Comparison of ENCODE assay signal across 8 cellular contexts in genomic region chr3:172106989-172107388, GRCh38.
A peak's percentile ranks its signal among the peaks of the same experiment; 100 is the strongest.
DNase-seq lines count a peak whose midpoint lies in the region; ATAC-seq, FAIRE-seq and TF ChIP-seq lines count a peak whose summit lies in the region.

No MANE protein-coding gene starts in this region.

- H3K36me3 ChIP-seq in lung (ENCODE audit: control insufficient read depth in 2 of 2, insufficient read depth in 2 of 2, low read length in 2 of 2): no peaks in the 10 kb centered on the region

- no peak overlapping the region for H3K4me3 ChIP-seq in lung

- no peaks in the 10 kb centered on the region for H3K9me3 ChIP-seq in lung (ENCODE audit: control insufficient read depth in 2 of 2, insufficient read depth in 1 of 2, low read length in 1 of 2)

- TF ChIP-seq CTCF in lung (IDR thresholded peaks at IDR 0.05; ENCODE audit: control extremely low read depth, extremely low read depth): no peak

- DNase-seq in GM12891 (ENCODE audit: insufficient read length, low spot score) (no peak), NOMO-1 treated with dmso at 0.1 percent for 144 hours (lab: John Stamatoyannopoulos, UW; ENCODE audit: unreplicated experiment) (peak; percentile 95), lung (ENCODE audit: low spot score) (peak; percentile 78), DMS79 treated with DMSO at 0.1 percent for 48 hours (lab: John Stamatoyannopoulos, UW) (no peak), cerebellar cortex (ENCODE audit: low spot score) (no peak)
- peak; percentile 47 for DNase-seq in activated T-cell treated with anti-CD3 and anti-CD28 coated beads, Interleukin-2, amount 50 U/mL, for 1 hour
- peak; percentile 41 to 46 for DNase-seq in stimulated activated CD8-positive, alpha-beta memory T cell treated with anti-CD3 and anti-CD28 coated beads, Interleukin-4, amount 100 ng/mL, for 4 hours (ENCODE audit: low read depth in 2 of 2, low spot score in 1 of 2)

- TF ChIP-seq POLR2A in GM12891 (IDR thresholded peaks at IDR 0.05; ENCODE audit: low read depth, low read length): no peak

- ATAC-seq in HG02678 (IDR thresholded peaks at IDR 0.05; ENCODE audit: unreplicated experiment) (peak; percentile 50), lung (ENCODE audit: insufficient read depth, low FRiP score) (peak; percentile 44)

- WGBS in lung, 2 donors: 24 to 43% methylated on average over 7 of the region's 7 CpGs

- H3K27ac ChIP-seq in lung (ENCODE audit: low read depth in 1 of 2, low read length in 1 of 2): no peak overlapping the region

- no peaks in the 10 kb centered on the region for H3K27me3 ChIP-seq in lung (ENCODE audit: control insufficient read depth, insufficient read depth)

- peak; percentile 20 for FAIRE-seq in GM12891 (lab: Jason Lieb, UNC)

- peaks cover 7 to 25% of the 10 kb centered on the region in 2 donors for H3K4me1 ChIP-seq in lung (ENCODE audit: control insufficient read depth in 2 of 2, insufficient read depth in 2 of 2, low read length in 2 of 2)

TF ChIP-seq in GM12891, 5 proteins besides CTCF, POLR2A, EP300 and RAD21:
- TF ChIP-seq POLR2AphosphoS5 (IDR thresholded peaks at IDR 0.05; ENCODE audit: low read depth, low read length) (no peak), POU2F2 (IDR thresholded peaks at IDR 0.05; ENCODE audit: low read depth, low read length) (no peak), TAF1 (IDR thresholded peaks at IDR 0.05; ENCODE audit: low read depth, low read length) (no peak), SPI1 (IDR thresholded peaks at IDR 0.05; ENCODE audit: low read depth, low read length) (no peak), PAX5 (IDR thresholded peaks at IDR 0.05; ENCODE audit: insufficient read depth, low read length, severe bottlenecking) (no peak)

Comparison
In these comparisons a context has a peak if more than half of its experiments do, and no peak if none do; other contexts are left out.
1. DNase-seq: peak in NOMO-1 treated with dmso at 0.1 percent for 144 hours (single experiment), activated T-cell treated with anti-CD3 and anti-CD28 coated beads, Interleukin-2, amount 50 U/mL, for 1 hour (single experiment), lung (single experiment) and stimulated activated CD8-positive, alpha-beta memory T cell treated with anti-CD3 and anti-CD28 coated beads, Interleukin-4, amount 100 ng/mL, for 4 hours (2 of 2); none in GM12891 (single experiment), DMS79 treated with DMSO at 0.1 percent for 48 hours (single experiment) and cerebellar cortex (single experiment).